11 cellular contexts compared by ENCODE assay signal in genomic region chr20:23225407-23226060, GRCh38.
DNase-seq lines count a peak whose midpoint lies in the region; ATAC-seq and TF ChIP-seq lines count a peak whose summit lies in the region.
"Had no signal": no experiment of that assay in that cellular context is flagged by ENCODE, and none has a peak within 500 bp of the region (broad histone marks: within the 10 kb centered on the region; RNA-seq: fewer than 3 reads in every experiment).

No MANE protein-coding gene starts in this region.

- CTCF ChIA-PET in RWPE1 (lab: Yijun Ruan, JAX): interaction anchor here (0.5 to 0.7 kb wide), 5 partner anchors 22 to 1733 kb away, joined by 3 to 4 read pairs (median 4); no protein-coding TSS in a partner anchor

- no CpG with 5 or more reads among the region's 6 CpGs for WGBS in trophoblast cell (ENCODE audit: extremely low coverage, insufficient coverage, insufficient read length)

- no peaks in the 10 kb centered on the region for H3K79me1 ChIP-seq in trophoblast cell (ENCODE audit: low read length)

- no peaks in the 10 kb centered on the region for H3K79me2 ChIP-seq in trophoblast cell (ENCODE audit: control insufficient read depth, insufficient read depth, low read length, poor library complexity)

- no peak overlapping the region for H3K4me2 ChIP-seq in trophoblast cell (ENCODE audit: low read length)

- no peak overlapping the region for H3K14ac ChIP-seq in trophoblast cell (ENCODE audit: low read length)

- DNase-seq in CMK (ENCODE audit: low read depth) (peak; percentile 76), RWPE1 (ENCODE audit: low spot score) (peak; percentile 80), fibroblast of peridontal ligament (ENCODE audit: extremely low read depth) (peak; percentile 99), trophoblast cell (peak; percentile 29 to 54), DMS79 treated with DMSO at 0.1 percent for 48 hours (lab: John Stamatoyannopoulos, UW) (no peak)
- DNase-seq: activated CD4-positive, alpha-beta T cell treated with anti-CD3 and anti-CD28 coated beads, Interleukin-2, amount 10 ng/mL, durations not matched to agents 24 days and 14 days; DND-41; islet precursor cell had no signal

- no peaks in the 10 kb centered on the region for H3K27me3 ChIP-seq in trophoblast cell (ENCODE audit: insufficient read depth, low read length)

- H3K36me3 ChIP-seq in trophoblast cell (ENCODE audit: control insufficient read depth in 1 of 2, insufficient read depth in 2 of 2, low read length in 2 of 2): no peaks in the 10 kb centered on the region

- ATAC-seq in GM18867 (IDR thresholded peaks at IDR 0.05; ENCODE audit: unreplicated experiment) (no peak), HG03460 (IDR thresholded peaks at IDR 0.05; ENCODE audit: unreplicated experiment) (no peak), HG02870 (IDR thresholded peaks at IDR 0.05; ENCODE audit: unreplicated experiment) (no peak)

- H3K27ac ChIP-seq in RWPE1 (peak overlapping the region; percentile 46), trophoblast cell (ENCODE audit: low read depth, low read length) (no peak overlapping the region)

- no peak overlapping the region for H3K18ac ChIP-seq in trophoblast cell (ENCODE audit: low read length)

- H2BK5ac ChIP-seq in trophoblast cell (ENCODE audit: low read depth, low read length, poor library complexity): no peak overlapping the region

- H4K91ac ChIP-seq in trophoblast cell (ENCODE audit: low read depth, low read length): no peak overlapping the region

- H2BK12ac ChIP-seq in trophoblast cell (ENCODE audit: low read length): no peak overlapping the region

- no peak overlapping the region for H3K9ac ChIP-seq in trophoblast cell (ENCODE audit: low read length)

- no peak overlapping the region for H2BK120ac ChIP-seq in trophoblast cell (ENCODE audit: insufficient read depth, low read length, poor library complexity)

- peaks cover 2% of the 10 kb centered on the region for H3K9me3 ChIP-seq in trophoblast cell (ENCODE audit: insufficient read depth, low read depth, low read length)

- no peak for TF ChIP-seq CTCF in RWPE1 (conservative IDR thresholded peaks at IDR 0.05; ENCODE audit: low read depth)

- H2AK5ac ChIP-seq in trophoblast cell (ENCODE audit: low read length): no peak overlapping the region

- no peak overlapping the region for H2AFZ ChIP-seq in trophoblast cell (ENCODE audit: insufficient read depth, low read length, poor library complexity)

- no peak overlapping the region for H4K12ac ChIP-seq in trophoblast cell (ENCODE audit: low read depth, low read length)

- H3K23ac ChIP-seq in trophoblast cell (ENCODE audit: low read length): no peak overlapping the region

- no peak overlapping the region for H3K4ac ChIP-seq in trophoblast cell (ENCODE audit: low read depth, low read length)

- no peak overlapping the region for H4K8ac ChIP-seq in trophoblast cell (ENCODE audit: low read depth, low read length)

- no peak overlapping the region for H3K4me3 ChIP-seq in trophoblast cell (ENCODE audit: low read depth, low read length)

- POLR2A ChIA-PET in RWPE1 (lab: Yijun Ruan, JAX; ENCODE audit: low non-redundant PET): no interaction called here

- peaks cover 0 to 7% of the 10 kb centered on the region in 2 experiments for H3K4me1 ChIP-seq in trophoblast cell (ENCODE audit: control insufficient read depth in 1 of 2, insufficient read depth in 2 of 2, low read length in 2 of 2)
